Comparison of ENCODE assay signal across 23 cellular contexts in the genomic region with DNA sequence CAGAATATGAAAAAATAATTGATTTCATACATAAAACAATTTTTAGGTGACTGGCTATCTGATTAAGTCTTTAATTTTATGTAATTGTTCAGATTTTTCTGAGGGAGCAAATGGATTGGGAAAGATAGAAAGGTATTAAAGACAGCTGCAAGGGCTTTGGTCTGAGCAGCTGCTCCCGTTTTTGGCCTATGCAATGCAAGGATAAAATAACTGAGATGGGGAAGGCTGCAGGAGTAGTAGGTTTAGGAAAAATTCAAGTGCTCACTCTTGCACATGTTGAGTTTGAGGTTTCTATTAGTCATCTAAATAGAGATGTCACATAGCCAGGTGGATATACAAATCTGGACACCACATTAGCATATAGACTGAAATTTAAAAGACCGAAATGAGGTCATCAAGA.
"Had no signal": no experiment of that assay in that cellular context is flagged by ENCODE, and none has a peak within 500 bp of the region (broad histone marks: within the 10 kb centered on the region; RNA-seq: fewer than 3 reads in every experiment).

No MANE protein-coding gene starts in this region.

- H3K9me3 ChIP-seq: ascending aorta, Peyer's patch, SK-N-SH had no signal

- DNase-seq: activated CD4-positive, alpha-beta T cell treated with anti-CD3 and anti-CD28 coated beads, Interleukin-2, amount 10 ng/mL, durations not matched to agents 24 days and 14 days; activated CD4-positive, alpha-beta T cell treated with anti-CD3 and anti-CD28 coated beads, Interleukin-2, amount 50 U/mL, for 4 hours; activated CD8-positive, alpha-beta T cell treated with anti-CD3 and anti-CD28 coated beads for 36 hours; activated gamma-delta T cell; activated naive CD4-positive, alpha-beta T cell treated with Interleukin-2 at 50 U/mL for 16 hours; activated naive CD8-positive, alpha-beta T cell treated with anti-CD3 and anti-CD28 coated beads, Interleukin-2, amount 10 ng/mL, durations not matched to agents 7 days and 5 days; activated T-cell treated with anti-CD3 and anti-CD28 coated beads, Interleukin-2, amount 50 U/mL, for 1 hour; amygdala; caudate nucleus; cerebellar nuclear complex; Karpas-422; NCI-H1105; NCI-H1417 treated with DMSO at 0.1 percent for 48 hours; NCI-H187 treated with DMSO at 0.1 percent for 48 hours; NCI-H2081; NCI-H2227 treated with DMSO at 0.1 percent for 48 hours; NCI-H446 treated with DMSO at 0.1 percent for 48 hours; NK-92 treated with Interleukin-12 subunit alpha and Interleukin-12 subunit beta, amount 100 ng/mL, for 24 hours; PC-3; Peyer's patch; RPMI8226; SK-N-SH had no signal

- H3K4me1 ChIP-seq: ascending aorta, Peyer's patch had no signal

- H3K4me3 ChIP-seq: ascending aorta, Peyer's patch had no signal

- H3K36me3 ChIP-seq: ascending aorta, Peyer's patch had no signal

- H3K27ac ChIP-seq: ascending aorta, Peyer's patch had no signal

- H3K27me3 ChIP-seq: ascending aorta, Peyer's patch had no signal

- ATAC-seq: activated CD8-positive, alpha-beta T cell treated with anti-CD3 and anti-CD28 coated beads for 36 hours; PC-3 had no signal
